1 cellular context compared by ENCODE assay signal in the genomic region with DNA sequence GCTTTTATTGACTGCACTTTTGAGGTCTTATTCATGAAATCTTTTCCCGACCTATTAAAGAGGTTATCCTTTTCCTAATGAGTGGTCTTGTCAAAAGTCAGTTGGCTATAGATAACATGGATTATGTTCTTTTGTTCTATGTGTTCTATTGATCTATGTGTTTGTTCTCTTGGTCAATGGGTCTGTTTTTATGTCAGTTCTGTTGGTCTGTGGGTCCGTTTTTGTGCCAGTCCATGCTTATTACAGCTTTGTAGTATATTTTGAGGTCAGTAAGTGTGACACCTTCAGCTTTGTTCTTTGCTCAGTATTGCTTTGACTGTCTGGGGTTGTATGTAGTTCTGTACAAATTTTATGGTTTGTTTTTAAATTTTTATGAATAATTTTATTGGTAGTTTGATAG.
TF ChIP-seq lines count a peak whose summit lies in the region.

No MANE protein-coding gene starts in this region.

TF ChIP-seq in GM12878, 131 proteins besides CTCF, POLR2A, EP300 and RAD21:
- TF ChIP-seq NR2C1 (IDR thresholded peaks at IDR 0.05): no peak
- TF ChIP-seq TBL1XR1 (IDR thresholded peaks at IDR 0.05; ENCODE audit: low read depth, low read length): no peak
- no peak for TF ChIP-seq ZNF274 (IDR thresholded peaks at IDR 0.05; ENCODE audit: insufficient read depth, insufficient read length)
- no peak for TF ChIP-seq POU2F2 (IDR thresholded peaks at IDR 0.05; ENCODE audit: borderline replicate concordance, low read depth, low read length)
- TF ChIP-seq, protein P1, sequence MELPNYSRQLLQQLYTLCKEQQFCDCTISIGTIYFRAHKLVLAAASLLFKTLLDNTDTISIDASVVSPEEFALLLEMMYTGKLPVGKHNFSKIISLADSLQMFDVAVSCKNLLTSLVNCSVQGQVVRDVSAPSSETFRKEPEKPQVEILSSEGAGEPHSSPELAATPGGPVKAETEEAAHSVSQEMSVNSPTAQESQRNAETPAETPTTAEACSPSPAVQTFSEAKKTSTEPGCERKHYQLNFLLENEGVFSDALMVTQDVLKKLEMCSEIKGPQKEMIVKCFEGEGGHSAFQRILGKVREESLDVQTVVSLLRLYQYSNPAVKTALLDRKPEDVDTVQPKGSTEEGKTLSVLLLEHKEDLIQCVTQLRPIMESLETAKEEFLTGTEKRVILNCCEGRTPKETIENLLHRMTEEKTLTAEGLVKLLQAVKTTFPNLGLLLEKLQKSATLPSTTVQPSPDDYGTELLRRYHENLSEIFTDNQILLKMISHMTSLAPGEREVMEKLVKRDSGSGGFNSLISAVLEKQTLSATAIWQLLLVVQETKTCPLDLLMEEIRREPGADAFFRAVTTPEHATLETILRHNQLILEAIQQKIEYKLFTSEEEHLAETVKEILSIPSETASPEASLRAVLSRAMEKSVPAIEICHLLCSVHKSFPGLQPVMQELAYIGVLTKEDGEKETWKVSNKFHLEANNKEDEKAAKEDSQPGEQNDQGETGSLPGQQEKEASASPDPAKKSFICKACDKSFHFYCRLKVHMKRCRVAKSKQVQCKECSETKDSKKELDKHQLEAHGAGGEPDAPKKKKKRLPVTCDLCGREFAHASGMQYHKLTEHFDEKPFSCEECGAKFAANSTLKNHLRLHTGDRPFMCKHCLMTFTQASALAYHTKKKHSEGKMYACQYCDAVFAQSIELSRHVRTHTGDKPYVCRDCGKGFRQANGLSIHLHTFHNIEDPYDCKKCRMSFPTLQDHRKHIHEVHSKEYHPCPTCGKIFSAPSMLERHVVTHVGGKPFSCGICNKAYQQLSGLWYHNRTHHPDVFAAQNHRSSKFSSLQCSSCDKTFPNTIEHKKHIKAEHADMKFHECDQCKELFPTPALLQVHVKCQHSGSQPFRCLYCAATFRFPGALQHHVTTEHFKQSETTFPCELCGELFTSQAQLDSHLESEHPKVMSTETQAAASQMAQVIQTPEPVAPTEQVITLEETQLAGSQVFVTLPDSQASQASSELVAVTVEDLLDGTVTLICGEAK (IDR thresholded peaks at IDR 0.05; ENCODE audit: borderline replicate concordance): no peak
- TF ChIP-seq, protein P2, sequence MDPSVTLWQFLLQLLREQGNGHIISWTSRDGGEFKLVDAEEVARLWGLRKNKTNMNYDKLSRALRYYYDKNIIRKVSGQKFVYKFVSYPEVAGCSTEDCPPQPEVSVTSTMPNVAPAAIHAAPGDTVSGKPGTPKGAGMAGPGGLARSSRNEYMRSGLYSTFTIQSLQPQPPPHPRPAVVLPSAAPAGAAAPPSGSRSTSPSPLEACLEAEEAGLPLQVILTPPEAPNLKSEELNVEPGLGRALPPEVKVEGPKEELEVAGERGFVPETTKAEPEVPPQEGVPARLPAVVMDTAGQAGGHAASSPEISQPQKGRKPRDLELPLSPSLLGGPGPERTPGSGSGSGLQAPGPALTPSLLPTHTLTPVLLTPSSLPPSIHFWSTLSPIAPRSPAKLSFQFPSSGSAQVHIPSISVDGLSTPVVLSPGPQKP (IDR thresholded peaks at IDR 0.05; ENCODE audit: low read depth, low read length): no peak
- TF ChIP-seq, protein P3, sequence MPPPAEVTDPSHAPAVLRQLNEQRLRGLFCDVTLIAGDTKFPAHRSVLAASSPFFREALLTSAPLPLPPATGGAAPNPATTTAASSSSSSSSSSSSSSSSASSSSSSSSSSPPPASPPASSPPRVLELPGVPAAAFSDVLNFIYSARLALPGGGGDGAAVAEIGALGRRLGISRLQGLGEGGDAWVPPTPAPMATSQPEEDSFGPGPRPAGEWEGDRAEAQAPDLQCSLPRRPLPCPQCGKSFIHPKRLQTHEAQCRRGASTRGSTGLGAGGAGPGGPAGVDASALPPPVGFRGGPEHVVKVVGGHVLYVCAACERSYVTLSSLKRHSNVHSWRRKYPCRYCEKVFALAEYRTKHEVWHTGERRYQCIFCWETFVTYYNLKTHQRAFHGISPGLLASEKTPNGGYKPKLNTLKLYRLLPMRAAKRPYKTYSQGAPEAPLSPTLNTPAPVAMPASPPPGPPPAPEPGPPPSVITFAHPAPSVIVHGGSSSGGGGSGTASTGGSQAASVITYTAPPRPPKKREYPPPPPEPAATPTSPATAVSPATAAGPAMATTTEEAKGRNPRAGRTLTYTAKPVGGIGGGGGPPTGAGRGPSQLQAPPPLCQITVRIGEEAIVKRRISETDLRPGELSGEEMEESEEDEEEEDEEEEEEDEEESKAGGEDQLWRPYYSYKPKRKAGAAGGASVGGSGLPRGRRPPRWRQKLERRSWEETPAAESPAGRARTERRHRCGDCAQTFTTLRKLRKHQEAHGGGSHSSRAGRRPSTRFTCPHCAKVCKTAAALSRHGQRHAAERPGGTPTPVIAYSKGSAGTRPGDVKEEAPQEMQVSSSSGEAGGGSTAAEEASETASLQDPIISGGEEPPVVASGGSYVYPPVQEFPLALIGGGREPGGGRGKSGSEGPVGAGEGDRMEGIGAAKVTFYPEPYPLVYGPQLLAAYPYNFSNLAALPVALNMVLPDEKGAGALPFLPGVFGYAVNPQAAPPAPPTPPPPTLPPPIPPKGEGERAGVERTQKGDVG (CRISPR knock-in tag; IDR thresholded peaks at IDR 0.05): no peak
- no peak for TF ChIP-seq EGR1 (IDR thresholded peaks at IDR 0.05; ENCODE audit: borderline replicate concordance in 1 of 2, low read depth in 2 of 2, low read length in 2 of 2)
- no peak for TF ChIP-seq ESRRA (IDR thresholded peaks at IDR 0.05; ENCODE audit: low read length)
- TF ChIP-seq CBX5 (IDR thresholded peaks at IDR 0.05; ENCODE audit: low read depth): no peak
- TF ChIP-seq ZNF384 (IDR thresholded peaks at IDR 0.05; ENCODE audit: borderline replicate concordance, low read depth, low read length): no peak
